17 cellular contexts compared by ENCODE assay signal in the genomic region with DNA sequence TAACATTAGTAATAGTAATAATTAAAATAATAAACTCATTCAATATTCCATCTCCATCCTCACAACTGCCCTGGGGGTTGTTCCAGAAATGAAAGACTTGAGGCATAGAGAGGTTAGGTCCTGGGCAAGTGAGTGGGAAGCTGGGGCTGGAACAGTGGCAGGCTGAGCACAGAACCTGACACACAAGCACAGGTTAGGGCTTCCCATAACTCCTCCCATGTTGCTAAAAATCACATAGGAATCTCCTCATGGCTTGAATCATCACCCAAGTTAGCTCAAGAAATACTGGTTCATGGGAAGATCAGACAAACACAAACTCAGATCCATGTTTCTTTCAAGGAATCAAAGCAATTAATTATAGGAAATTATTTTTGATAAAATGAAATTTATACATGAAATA.
"Had no signal": no experiment of that assay in that cellular context is flagged by ENCODE, and none has a peak within 500 bp of the region (broad histone marks: within the 10 kb centered on the region; RNA-seq: fewer than 3 reads in every experiment).

No MANE protein-coding gene starts in this region.

- DNase-seq: activated CD4-positive, alpha-beta memory T cell treated with anti-CD3 and anti-CD28 coated beads for 36 hours; activated CD4-positive, alpha-beta T cell treated with anti-CD3 and anti-CD28 coated beads for 36 hours; activated CD8-positive, alpha-beta memory T cell treated with anti-CD3 and anti-CD28 coated beads, Interleukin-2, amount 10 ng/mL, durations not matched to agents 7 days and 5 days; activated naive CD4-positive, alpha-beta T cell treated with anti-CD3 and anti-CD28 coated beads, Interleukin-2, amount 10 ng/mL, durations not matched to agents 7 days and 5 days; activated T-cell treated with anti-CD3 and anti-CD28 coated beads, Interleukin-2, amount 50 U/mL, for 1 hour; colonic mucosa; left lung; nucleus accumbens; T-helper 17 cell had no signal

- ATAC-seq: activated CD4-positive, alpha-beta T cell treated with anti-CD3 and anti-CD28 coated beads for 36 hours; activated CD8-positive, alpha-beta memory T cell treated with anti-CD3 and anti-CD28 coated beads, Interleukin-2, amount 10 ng/mL, durations not matched to agents 7 days and 5 days; left lung; natural killer cell treated with Interleukin-12 subunit alpha and Interleukin-12 subunit beta and Interleukin-15 and Interleukin-18, amount 100 ng/mL, for 72 hours; T-helper 17 cell had no signal

- H3K4me1 Mint-ChIP-seq: activated CD4-positive, alpha-beta T cell treated with anti-CD3 and anti-CD28 coated beads for 36 hours; activated CD8-positive, alpha-beta memory T cell treated with anti-CD3 and anti-CD28 coated beads, Interleukin-2, amount 10 ng/mL, durations not matched to agents 7 days and 5 days; activated naive CD4-positive, alpha-beta T cell treated with anti-CD3 and anti-CD28 coated beads, Interleukin-2, amount 10 ng/mL, durations not matched to agents 7 days and 5 days; memory B cell; T-helper 17 cell had no signal

- H3K27me3 ChIP-seq: ascending aorta, colonic mucosa, left lung, right atrium auricular region had no signal

- H3K27ac ChIP-seq: ascending aorta, colonic mucosa, left lung, right atrium auricular region had no signal

- H3K9me3 ChIP-seq: ascending aorta, colonic mucosa, left lung, right atrium auricular region had no signal

- H3K4me1 ChIP-seq: colonic mucosa, left lung had no signal

- H3K27ac Mint-ChIP-seq: activated CD4-positive, alpha-beta memory T cell treated with anti-CD3 and anti-CD28 coated beads for 36 hours; activated CD4-positive, alpha-beta T cell treated with anti-CD3 and anti-CD28 coated beads for 36 hours; activated CD8-positive, alpha-beta memory T cell treated with anti-CD3 and anti-CD28 coated beads, Interleukin-2, amount 10 ng/mL, durations not matched to agents 7 days and 5 days; activated naive CD4-positive, alpha-beta T cell treated with anti-CD3 and anti-CD28 coated beads, Interleukin-2, amount 10 ng/mL, durations not matched to agents 7 days and 5 days; memory B cell; natural killer cell treated with Interleukin-12 subunit alpha and Interleukin-12 subunit beta and Interleukin-15 and Interleukin-18, amount 100 ng/mL, for 72 hours; stimulated activated naive CD8-positive, alpha-beta T cell treated with anti-CD3 and anti-CD28 coated beads, Interleukin-15, Interleukin-2, amounts not matched to agents 100 ng/mL and 50 ng/mL, for 24 hours; T-helper 17 cell; type B pancreatic cell had no signal

- H3K4me3 Mint-ChIP-seq: activated CD4-positive, alpha-beta memory T cell treated with anti-CD3 and anti-CD28 coated beads for 36 hours; activated CD4-positive, alpha-beta T cell treated with anti-CD3 and anti-CD28 coated beads for 36 hours; activated CD8-positive, alpha-beta memory T cell treated with anti-CD3 and anti-CD28 coated beads, Interleukin-2, amount 10 ng/mL, durations not matched to agents 7 days and 5 days; activated naive CD4-positive, alpha-beta T cell treated with anti-CD3 and anti-CD28 coated beads, Interleukin-2, amount 10 ng/mL, durations not matched to agents 7 days and 5 days; memory B cell; natural killer cell treated with Interleukin-12 subunit alpha and Interleukin-12 subunit beta and Interleukin-15 and Interleukin-18, amount 100 ng/mL, for 72 hours; stimulated activated naive CD8-positive, alpha-beta T cell treated with anti-CD3 and anti-CD28 coated beads, Interleukin-15, Interleukin-2, amounts not matched to agents 100 ng/mL and 50 ng/mL, for 24 hours; T-helper 17 cell; type B pancreatic cell had no signal

- H3K9me3 Mint-ChIP-seq: activated CD4-positive, alpha-beta memory T cell treated with anti-CD3 and anti-CD28 coated beads for 36 hours; memory B cell; natural killer cell treated with Interleukin-12 subunit alpha and Interleukin-12 subunit beta and Interleukin-15 and Interleukin-18, amount 100 ng/mL, for 72 hours; stimulated activated naive CD8-positive, alpha-beta T cell treated with anti-CD3 and anti-CD28 coated beads, Interleukin-15, Interleukin-2, amounts not matched to agents 100 ng/mL and 50 ng/mL, for 24 hours had no signal

- H3K36me3 ChIP-seq: ascending aorta, colonic mucosa, left lung had no signal

- H3K27me3 Mint-ChIP-seq: activated CD4-positive, alpha-beta memory T cell treated with anti-CD3 and anti-CD28 coated beads for 36 hours; activated CD4-positive, alpha-beta T cell treated with anti-CD3 and anti-CD28 coated beads for 36 hours; activated CD8-positive, alpha-beta memory T cell treated with anti-CD3 and anti-CD28 coated beads, Interleukin-2, amount 10 ng/mL, durations not matched to agents 7 days and 5 days; activated naive CD4-positive, alpha-beta T cell treated with anti-CD3 and anti-CD28 coated beads, Interleukin-2, amount 10 ng/mL, durations not matched to agents 7 days and 5 days; memory B cell; natural killer cell treated with Interleukin-12 subunit alpha and Interleukin-12 subunit beta and Interleukin-15 and Interleukin-18, amount 100 ng/mL, for 72 hours; stimulated activated naive CD8-positive, alpha-beta T cell treated with anti-CD3 and anti-CD28 coated beads, Interleukin-15, Interleukin-2, amounts not matched to agents 100 ng/mL and 50 ng/mL, for 24 hours; T-helper 17 cell; type B pancreatic cell had no signal

- H3K36me3 Mint-ChIP-seq: activated CD4-positive, alpha-beta memory T cell treated with anti-CD3 and anti-CD28 coated beads for 36 hours; activated CD8-positive, alpha-beta memory T cell treated with anti-CD3 and anti-CD28 coated beads, Interleukin-2, amount 10 ng/mL, durations not matched to agents 7 days and 5 days; activated naive CD4-positive, alpha-beta T cell treated with anti-CD3 and anti-CD28 coated beads, Interleukin-2, amount 10 ng/mL, durations not matched to agents 7 days and 5 days; memory B cell; natural killer cell treated with Interleukin-12 subunit alpha and Interleukin-12 subunit beta and Interleukin-15 and Interleukin-18, amount 100 ng/mL, for 72 hours had no signal

- FAIRE-seq: islet of Langerhans, small intestine had no signal

- H3K4me3 ChIP-seq: ascending aorta, colonic mucosa, left lung, right atrium auricular region had no signal
